16 cellular contexts compared by ENCODE assay signal in the genomic region with DNA sequence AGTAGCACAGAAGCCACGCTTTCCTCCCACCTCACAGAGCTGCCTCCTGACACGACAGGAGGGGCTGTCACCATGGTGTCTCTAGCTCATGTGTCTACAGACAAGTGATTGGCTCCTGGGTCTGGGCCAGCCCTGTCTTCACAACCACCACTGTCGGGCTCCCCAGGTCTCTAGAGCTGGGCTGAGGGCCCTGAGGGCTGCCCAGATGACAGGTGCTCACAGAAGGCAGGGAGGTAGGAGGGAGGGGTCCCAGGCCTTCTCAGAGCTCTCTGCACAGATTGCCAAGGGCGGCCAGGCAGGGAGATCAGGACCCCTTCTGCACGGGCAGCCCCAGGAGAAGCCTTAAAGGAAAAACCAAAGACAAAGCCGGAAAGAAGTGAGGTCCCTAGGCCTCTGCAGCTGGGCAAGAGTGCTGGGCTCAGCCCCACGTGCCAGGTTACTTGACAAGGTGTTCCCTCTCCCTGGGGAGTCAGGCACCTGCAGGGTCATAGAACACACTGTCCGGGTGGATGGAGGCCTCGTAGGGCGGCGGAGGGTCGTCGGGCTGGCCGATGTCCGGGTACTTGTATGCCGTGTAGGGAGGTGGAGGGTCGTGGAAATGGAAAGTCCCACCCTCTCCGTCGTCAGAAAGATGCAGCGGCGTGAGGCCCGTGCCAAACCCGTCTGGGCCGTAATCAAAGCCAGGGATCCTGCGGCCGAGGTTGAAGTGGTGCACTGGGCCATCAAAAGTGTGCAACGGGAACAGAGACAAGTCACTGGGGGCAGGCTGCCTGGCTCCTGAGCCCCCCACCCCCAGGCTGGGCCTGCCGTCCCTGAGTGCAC.
DNase-seq lines count a peak whose midpoint lies in the region; ATAC-seq, FAIRE-seq and TF ChIP-seq lines count a peak whose summit lies in the region.
"Had no signal": no experiment of that assay in that cellular context is flagged by ENCODE, and none has a peak within 500 bp of the region (broad histone marks: within the 10 kb centered on the region; RNA-seq: fewer than 3 reads in every experiment).

No MANE protein-coding gene starts in this region.

- ATAC-seq in GM21528 (IDR thresholded peaks at IDR 0.05; ENCODE audit: low FRiP score, unreplicated experiment) = no peak

- DNase-seq in activated effector memory CD4-positive, alpha-beta T cell treated with anti-CD3 and anti-CD28 coated beads, Interleukin-2, amount 50 U/mL, for 16 hours = peak; percentile 62
- no peak for DNase-seq in activated effector memory CD4-positive, alpha-beta T cell treated with Interleukin-2 at 50 U/mL for 16 hours
- peak; percentile 28 for DNase-seq in D341Med (ENCODE audit: low spot score)
- DNase-seq in kidney = peak; percentile 72
- DNase-seq in sigmoid colon = peak; percentile 53
- no peak for DNase-seq in NCI-H2196 treated with DMSO at 0.1 percent for 48 hours (lab: John Stamatoyannopoulos, UW; ENCODE audit: unreplicated experiment)
- no peak for DNase-seq in NCI-H748 (lab: John Stamatoyannopoulos, UW; ENCODE audit: unreplicated experiment)
- DNase-seq: Caco-2, DMS53, NCI-H1092, NCI-H1694, NCI-H510A had no signal

- TF ChIP-seq CTCF in kidney (IDR thresholded peaks at IDR 0.05; ENCODE audit: borderline replicate concordance, extremely low read depth, insufficient read depth) (no peak), sigmoid colon (IDR thresholded peaks at IDR 0.05) (no peak)

- no peaks in the 10 kb centered on the region for H3K4me1 ChIP-seq in kidney (ENCODE audit: control insufficient read depth in 1 of 2, insufficient read depth in 1 of 2, low read depth in 1 of 2, low read length in 2 of 2)
- no peaks in the 10 kb centered on the region for H3K4me1 ChIP-seq in sigmoid colon
- H3K4me1 ChIP-seq: Caco-2 had no signal

- no peak overlapping the region for H3K4me3 ChIP-seq in kidney (ENCODE audit: low read length in 2 of 2)
- no peak overlapping the region for H3K4me3 ChIP-seq in sigmoid colon

- H3K9ac ChIP-seq in kidney (ENCODE audit: low read length in 2 of 2) = no peak overlapping the region
- H3K9ac ChIP-seq: KMS-11 had no signal

- no peak for TF ChIP-seq POLR2A in sigmoid colon (IDR thresholded peaks at IDR 0.05)

- TF ChIP-seq EP300 in sigmoid colon (IDR thresholded peaks at IDR 0.05) = no peak

- intact Hi-C loops in kidney (cut with DNase I) (no loop called here), sigmoid colon (cut with DNase I) (no loop called here)

- FAIRE-seq in kidney (lab: Jason Lieb, UNC) = no peak
- FAIRE-seq: A204.1, GM12891 had no signal

- no peaks in the 10 kb centered on the region for H3K27me3 ChIP-seq in sigmoid colon

- 92% methylated on average over 28 of the region's 28 CpGs for WGBS in sigmoid colon, 2 donors

- H3K9me3 ChIP-seq in kidney (ENCODE audit: control insufficient read depth in 1 of 2, low read length in 2 of 2) = no peaks in the 10 kb centered on the region
- H3K9me3 ChIP-seq in sigmoid colon = no peaks in the 10 kb centered on the region
- H3K9me3 ChIP-seq: Caco-2 had no signal

- peaks cover 34 to 43% of the 10 kb centered on the region in 2 donors for H3K36me3 ChIP-seq in kidney (ENCODE audit: control insufficient read depth in 1 of 2, insufficient read depth in 2 of 2, low read length in 2 of 2)
- H3K36me3 ChIP-seq in sigmoid colon = peaks cover 34 to 86% (median 62%) of the 10 kb centered on the region in 4 donors

- H3K27ac ChIP-seq in kidney (ENCODE audit: low read depth in 2 of 2, low read length in 2 of 2) (no peak overlapping the region), sigmoid colon (no peak overlapping the region)
- H3K27ac ChIP-seq: KMS-11 had no signal

Comparison
In these comparisons a context has a peak if more than half of its experiments do, and no peak if none do; other contexts are left out.
1. DNase-seq: peak in activated effector memory CD4-positive, alpha-beta T cell treated with anti-CD3 and anti-CD28 coated beads, Interleukin-2, amount 50 U/mL, for 16 hours (single experiment), D341Med (single experiment), kidney (single experiment) and sigmoid colon (single experiment); none in activated effector memory CD4-positive, alpha-beta T cell treated with Interleukin-2 at 50 U/mL for 16 hours (single experiment), NCI-H2196 treated with DMSO at 0.1 percent for 48 hours (single experiment) and NCI-H748 (single experiment).